Comparison of ENCODE assay signal across 8 cellular contexts in genomic region chr12:22625671-22626251, GRCh38. TPM values are rescaled to one million over a fixed set of nuclear protein-coding genes. Genes with fewer than 3 reads are reported as not detected.
DNase-seq lines count a peak whose midpoint lies in the region; ATAC-seq and TF ChIP-seq lines count a peak whose summit lies in the region.

No MANE protein-coding gene starts in this region.

- H3K4me3 Mint-ChIP-seq in Calu3 (ENCODE audit: low read depth, unreplicated experiment), result peak overlapping the region; percentile 92

- H3K79me2 ChIP-seq in PC-3 (ENCODE audit: low read length), result peaks cover 56% of the 10 kb centered on the region

- H3K4me2 ChIP-seq in PC-3 (ENCODE audit: low read length), result peak overlapping the region; percentile 96

- BruUV-seq in Calu3 (replicated peaks; lab: Mats Ljungman, UMichigan), result no TSS peak
- BruUV-seq in PC-3 (replicated peaks; lab: Mats Ljungman, UMichigan), result no TSS peak

- CTCF ChIA-PET in Calu3 (lab: Charles Lee), result interaction anchor here (0.6 to 2.0 kb wide), 4 partner anchors 27 to 97 kb away, joined by 3 to 15 read pairs (median 5); partner anchors contain the start of gene C2CD5
- CTCF ChIA-PET in PC-3 (lab: Charles Lee), result no interaction called here

- H2AFZ ChIP-seq in PC-3 (ENCODE audit: low read length), result peak overlapping the region; percentile 98; the same call in 1 of the 2 replicates

- ATAC-seq in GM19452 (IDR thresholded peaks at IDR 0.05; ENCODE audit: unreplicated experiment), result peak; percentile 29
- peak; percentile 5 for ATAC-seq in HG03469 (IDR thresholded peaks at IDR 0.05; ENCODE audit: unreplicated experiment)
- ATAC-seq in PC-3, result peak; percentile 27
- peak; percentile 2 to 32 for ATAC-seq in right cardiac atrium
- peak; percentile 10 to 36 (median 17) for ATAC-seq in psoas muscle

- H3K9me3 ChIP-seq in PC-3 (ENCODE audit: low read length) (no peaks in the 10 kb centered on the region), right cardiac atrium (ENCODE audit: control insufficient read depth, low read length) (no peaks in the 10 kb centered on the region), psoas muscle (no peaks in the 10 kb centered on the region)

- peak overlapping the region; percentile 84 for H3K9ac ChIP-seq in PC-3 (ENCODE audit: low read length)

- H3K9me2 ChIP-seq in PC-3 (replicated peaks; ENCODE audit: low read length), result no peaks in the 10 kb centered on the region

- peaks cover 10% of the 10 kb centered on the region for H4K20me1 ChIP-seq in PC-3 (ENCODE audit: low read length)

- H3K9me3 Mint-ChIP-seq in Calu3 (ENCODE audit: low read depth, unreplicated experiment), result no peaks in the 10 kb centered on the region

- H3K36me3 ChIP-seq in PC-3 (ENCODE audit: low read depth, low read length) (no peaks in the 10 kb centered on the region; the same call in 1 of the 2 replicates), psoas muscle (ENCODE audit: insufficient read depth in 1 of 2, low read depth in 1 of 2) (no peaks in the 10 kb centered on the region)

- peaks cover 42% of the 10 kb centered on the region for H3K36me3 Mint-ChIP-seq in Calu3 (ENCODE audit: insufficient read depth, unreplicated experiment)

- H3K4me1 ChIP-seq in PC-3 (ENCODE audit: insufficient read depth, low read length) (peaks cover 16% of the 10 kb centered on the region), right cardiac atrium (ENCODE audit: control insufficient read depth, insufficient read depth, low read length) (no peaks in the 10 kb centered on the region), psoas muscle (peaks cover 27% of the 10 kb centered on the region)

- no peaks in the 10 kb centered on the region for H3K27me3 Mint-ChIP-seq in Calu3 (ENCODE audit: unreplicated experiment)

- under 1% methylated on average over 19 of the region's 19 CpGs for WGBS in right cardiac atrium
- WGBS in psoas muscle, 3 donors, result 0 to 1% (median 1%) methylated on average over 19 of the region's 19 CpGs

- POLR2A ChIA-PET in PC-3 (lab: Charles Lee; ENCODE audit: unreplicated experiment), result no interaction called here

- DNase-seq in Calu3 (peak; percentile 43), PC-3 (peak; percentile 33), anterior cingulate cortex (lab: John Stamatoyannopoulos, UW) (peak in 35 of 58 donors; percentile 2 to 68 (median 35)), right cardiac atrium (peak in 1 of 3 donors; percentile 50), psoas muscle (peak in 1 of 2 donors; percentile 11), posterior vena cava (ENCODE audit: low spot score) (no peak)

- intact Hi-C loops in Calu3 (cut with micrococcal nuclease; ENCODE audit: unreplicated experiment), result no loop called here
- intact Hi-C loops in PC-3 (cut with micrococcal nuclease), result loop anchor here (1.0 to 5.0 kb wide), 3 partner anchors 43 to 98 kb away; partner anchors contain the start of gene C2CD5
- intact Hi-C loops in right cardiac atrium (cut with DNase I), result loop anchor here (2.0 to 10.0 kb wide), 4 partner anchors 78 to 83 kb away; partner anchors contain the start of gene C2CD5 (in 3 of the 4)
- intact Hi-C loops in psoas muscle (cut with DNase I), result loop anchor here (1.0 to 5.0 kb wide), 2 partner anchors 81 to 83 kb away; partner anchors contain the start of gene C2CD5 (in 2 of the 2)
- intact Hi-C loops in posterior vena cava (cut with DNase I), result loop anchor here (10.0 kb wide), 1 partner anchor 81 kb away; the partner anchor contains the start of gene C2CD5 (in 2 of the 2)

- peak overlapping the region; percentile 90 for H3K4me3 ChIP-seq in PC-3 (ENCODE audit: low read length)
- H3K4me3 ChIP-seq in right cardiac atrium (ENCODE audit: low read length), result peak overlapping the region; percentile 89
- H3K4me3 ChIP-seq in psoas muscle, result peak overlapping the region; percentile 93

- H3F3A ChIP-seq in PC-3 (ENCODE audit: low read length, unreplicated experiment), result no peaks in the 10 kb centered on the region

- no peak for TF ChIP-seq CTCF in Calu3 (IDR thresholded peaks at IDR 0.05; ENCODE audit: unreplicated experiment)
- TF ChIP-seq CTCF in PC-3 (conservative IDR thresholded peaks at IDR 0.05; ENCODE audit: low read depth, low read length), result no peak
- no peak for TF ChIP-seq CTCF in psoas muscle (IDR thresholded peaks at IDR 0.05)

- H3K27ac ChIP-seq in PC-3 (ENCODE audit: low read length) (peak overlapping the region; percentile 84), right cardiac atrium (ENCODE audit: low read length) (peak overlapping the region; percentile 98), psoas muscle (peak overlapping the region; percentile 98)

- peaks cover 18% of the 10 kb centered on the region for H3K4me1 Mint-ChIP-seq in Calu3 (ENCODE audit: low read depth, unreplicated experiment)

- H3K27me3 ChIP-seq in PC-3 (ENCODE audit: low read length) (no peaks in the 10 kb centered on the region), right cardiac atrium (ENCODE audit: control insufficient read depth, insufficient read depth) (no peaks in the 10 kb centered on the region), psoas muscle (ENCODE audit: insufficient read depth in 3 of 3, low read length in 2 of 3) (no peaks in the 10 kb centered on the region)

- peak overlapping the region; percentile 98 for H3K27ac Mint-ChIP-seq in Calu3 (ENCODE audit: unreplicated experiment)

RNA-seq across cellular contexts. Expression of gene ETNK1, which starts 0.8 kb away (rescaled TPM):
- 124 and 131 TPM in 2 replicates for total RNA-seq in Calu3 (2022)
- 17.8 and 22.2 TPM in 2 replicates for total RNA-seq in PC-3 (2014; rRNA removed)
- total RNA-seq in right cardiac atrium, result 10 to 100 TPM; 21.0 to 36.2 (median 29.7) TPM
- polyA plus RNA-seq in right cardiac atrium, result 8.9 TPM
- 10 to 100 TPM in 3 of 4 donors, 1 to 10 TPM in 1; 8.7 to 13.2 (median 12.7) TPM for total RNA-seq in psoas muscle
- polyA plus RNA-seq in psoas muscle, result 1 to 10 TPM; 2.6 to 4.1 (median 3.5) TPM
- 10 to 100 TPM; 47.3 to 48.2 TPM for total RNA-seq in posterior vena cava
